Comparison of ENCODE assay signal across 22 cellular contexts in genomic region chr6:14660767-14661166, GRCh38.
DNase-seq lines count a peak whose midpoint lies in the region; ATAC-seq and TF ChIP-seq lines count a peak whose summit lies in the region.
"Had no signal": no experiment of that assay in that cellular context is flagged by ENCODE, and none has a peak within 500 bp of the region (broad histone marks: within the 10 kb centered on the region; RNA-seq: fewer than 3 reads in every experiment).

No MANE protein-coding gene starts in this region.

- no peak for TF ChIP-seq CTCF in CD4-positive, alpha-beta T cell (IDR thresholded peaks at IDR 0.05)
- TF ChIP-seq CTCF in Loucy (conservative IDR thresholded peaks at IDR 0.05; ENCODE audit: low read length) (no peak), neural progenitor cell (IDR thresholded peaks at IDR 0.05) (no peak), omental fat pad (IDR thresholded peaks at IDR 0.05) (no peak)

- H3K27me3 ChIP-seq in CD4-positive, alpha-beta T cell (ENCODE audit: control insufficient read depth, insufficient read depth, low read length), result no peaks in the 10 kb centered on the region
- H3K27me3 ChIP-seq in Loucy (ENCODE audit: insufficient read depth, low read length, poor library complexity, severe bottlenecking), result no peaks in the 10 kb centered on the region
- H3K27me3 ChIP-seq in neural progenitor cell, result no peaks in the 10 kb centered on the region
- H3K27me3 ChIP-seq: MG63, upper lobe of left lung had no signal

- peak overlapping the region; percentile 74 for H3K27ac ChIP-seq in CD4-positive, alpha-beta T cell (ENCODE audit: low read depth, low read length)
- H3K27ac ChIP-seq in neural progenitor cell, result no peak overlapping the region
- H3K27ac ChIP-seq: left ventricle myocardium inferior, prostate gland, upper lobe of left lung had no signal

- no peak overlapping the region for H3K4me3 ChIP-seq in Loucy (ENCODE audit: low read length, poor library complexity, severe bottlenecking)
- H3K4me3 ChIP-seq in neural progenitor cell, result no peak overlapping the region
- H3K4me3 ChIP-seq: K562, left ventricle myocardium inferior, MG63, prostate gland, upper lobe of left lung had no signal

- intact Hi-C loops in CD4-positive, alpha-beta T cell (cut with DNase I, micrococcal nuclease), result loop anchor here in 1 of 2 experiments (2.0 kb wide), 1 partner anchor 26 kb away; no protein-coding TSS in a partner anchor

- H3K4me3 Mint-ChIP-seq in CD4-positive, alpha-beta T cell, result no peak overlapping the region
- no peak overlapping the region for H3K4me3 Mint-ChIP-seq in T-helper 17 cell
- H3K4me3 Mint-ChIP-seq in neural progenitor cell, result no peak overlapping the region
- H3K4me3 Mint-ChIP-seq: activated T-cell treated with anti-CD3 and anti-CD28 coated beads, Interleukin-2, amount 50 U/mL, for 72 hours; CD14-positive monocyte; mesothelial cell of epicardium; T-helper 1 cell treated with Interleukin-12 subunit alpha and Interleukin-12 subunit beta and Interleukin-4 antibody, amounts not matched to agents 30 μg/mL and 1 μg/mL, for 36 hours had no signal

- peaks cover 45% of the 10 kb centered on the region for H3K4me1 Mint-ChIP-seq in CD4-positive, alpha-beta T cell (ENCODE audit: low read depth)
- peaks cover 41% of the 10 kb centered on the region for H3K4me1 Mint-ChIP-seq in T-helper 17 cell
- peaks cover 32% of the 10 kb centered on the region for H3K4me1 Mint-ChIP-seq in neural progenitor cell

- no peaks in the 10 kb centered on the region for H3K27me3 Mint-ChIP-seq in CD4-positive, alpha-beta T cell
- H3K27me3 Mint-ChIP-seq in T-helper 17 cell, result no peaks in the 10 kb centered on the region
- peaks cover 4% of the 10 kb centered on the region for H3K27me3 Mint-ChIP-seq in neural progenitor cell (ENCODE audit: insufficient read depth, low read depth)

- ATAC-seq in CD4-positive, alpha-beta T cell (ENCODE audit: poor library complexity), result no peak
- ATAC-seq in T-helper 17 cell (peak; percentile 10), HG03460 (IDR thresholded peaks at IDR 0.05; ENCODE audit: unreplicated experiment) (no peak), omental fat pad (ENCODE audit: low FRiP score) (no peak)
- ATAC-seq: K562 had no signal

- H3F3A ChIP-seq in Loucy (ENCODE audit: low read depth) (peaks cover 4% of the 10 kb centered on the region; the same call in 1 of the 2 replicates), neural progenitor cell (ENCODE audit: low read depth) (peaks cover 11% of the 10 kb centered on the region)

- H2AFZ ChIP-seq in Loucy (ENCODE audit: low read length) (peak overlapping the region; percentile 33), neural progenitor cell (replicated peaks) (peak overlapping the region; percentile 36)

- no peaks in the 10 kb centered on the region for H3K9me3 Mint-ChIP-seq in CD4-positive, alpha-beta T cell
- H3K9me3 Mint-ChIP-seq in neural progenitor cell, result no peaks in the 10 kb centered on the region
- H3K9me3 Mint-ChIP-seq: activated T-cell treated with anti-CD3 and anti-CD28 coated beads, Interleukin-2, amount 50 U/mL, for 72 hours; mesothelial cell of epicardium; T-helper 1 cell treated with Interleukin-12 subunit alpha and Interleukin-12 subunit beta and Interleukin-4 antibody, amounts not matched to agents 30 μg/mL and 1 μg/mL, for 36 hours had no signal

- H3K9ac ChIP-seq in Loucy (ENCODE audit: low read depth, low read length, poor library complexity, severe bottlenecking), result peak overlapping the region; percentile 43
- H3K9ac ChIP-seq in neural progenitor cell, result no peak overlapping the region
- H3K9ac ChIP-seq: SK-N-SH had no signal

- CTCF ChIA-PET in CD4-positive, alpha-beta T cell (lab: Charles Lee), result interaction anchor here (1.3 kb wide), 1 partner anchor 24 kb away, joined by 3 read pairs; no protein-coding TSS in a partner anchor

- H3K36me3 Mint-ChIP-seq in CD4-positive, alpha-beta T cell (ENCODE audit: low read depth), result no peaks in the 10 kb centered on the region
- H3K36me3 Mint-ChIP-seq in T-helper 17 cell (ENCODE audit: low read depth) (no peaks in the 10 kb centered on the region), neural progenitor cell (no peaks in the 10 kb centered on the region)
- H3K36me3 Mint-ChIP-seq: mesothelial cell of epicardium had no signal

- no peaks in the 10 kb centered on the region for H3K9me2 ChIP-seq in Loucy (replicated peaks; ENCODE audit: low read depth, low read length)
- H3K9me2 ChIP-seq: SK-N-SH had no signal

- POLR2A ChIA-PET in CD4-positive, alpha-beta T cell (lab: Charles Lee), result interaction anchor here (1.6 to 3.2 kb wide), 3 partner anchors 26 to 588 kb away, joined by 3 to 26 read pairs (median 4); no protein-coding TSS in a partner anchor

- H4K20me1 ChIP-seq in Loucy (ENCODE audit: insufficient read depth, low read length, poor library complexity, severe bottlenecking) (no peaks in the 10 kb centered on the region), neural progenitor cell (ENCODE audit: low read depth) (no peaks in the 10 kb centered on the region)

- no peaks in the 10 kb centered on the region for H3K9me3 ChIP-seq in CD4-positive, alpha-beta T cell (ENCODE audit: control insufficient read depth, low read length)
- H3K9me3 ChIP-seq in Loucy (ENCODE audit: insufficient read depth, low read depth, low read length) (no peaks in the 10 kb centered on the region), T-helper 17 cell (ENCODE audit: control insufficient read depth, low read length, poor library complexity, severe bottlenecking) (no peaks in the 10 kb centered on the region), neural progenitor cell (ENCODE audit: low read depth) (no peaks in the 10 kb centered on the region)
- H3K9me3 ChIP-seq: left ventricle myocardium inferior, MG63, prostate gland, SK-N-SH, upper lobe of left lung had no signal

- H3K36me3 ChIP-seq in Loucy (ENCODE audit: insufficient read depth, low read length) (no peaks in the 10 kb centered on the region), neural progenitor cell (no peaks in the 10 kb centered on the region)
- H3K36me3 ChIP-seq: left ventricle myocardium inferior, MG63, prostate gland, upper lobe of left lung had no signal

- H3K4me2 ChIP-seq in Loucy (ENCODE audit: low read depth, low read length, poor library complexity, severe bottlenecking) (peak overlapping the region; percentile 51), neural progenitor cell (peak overlapping the region; percentile 13)
- H3K4me2 ChIP-seq: SK-N-SH had no signal

- no peak overlapping the region for H3K27ac Mint-ChIP-seq in CD4-positive, alpha-beta T cell
- H3K27ac Mint-ChIP-seq in T-helper 17 cell, result no peak overlapping the region
- H3K27ac Mint-ChIP-seq in neural progenitor cell, result no peak overlapping the region
- H3K27ac Mint-ChIP-seq: activated T-cell treated with anti-CD3 and anti-CD28 coated beads, Interleukin-2, amount 50 U/mL, for 72 hours; CD14-positive monocyte; mesothelial cell of epicardium; T-helper 1 cell treated with Interleukin-12 subunit alpha and Interleukin-12 subunit beta and Interleukin-4 antibody, amounts not matched to agents 30 μg/mL and 1 μg/mL, for 36 hours had no signal

- DNase-seq in CD4-positive, alpha-beta T cell, result no peak
- no peak for DNase-seq in T-helper 17 cell
- no peak for DNase-seq in neural progenitor cell (ENCODE audit: low spot score)
- DNase-seq in GM19238 (ENCODE audit: insufficient read length, low spot score), result no peak
- DNase-seq in NCI-H226, result no peak
- DNase-seq in omental fat pad (ENCODE audit: low spot score), result no peak
- DNase-seq: foreskin fibroblast, left ventricle myocardium inferior, MG63, NCI-H2029, NCI-H2227 treated with DMSO at 0.1 percent for 48 hours, NCI-H82, SK-N-SH, upper lobe of left lung had no signal

- H3K79me2 ChIP-seq in Loucy (ENCODE audit: insufficient read depth, low read length) (no peaks in the 10 kb centered on the region), neural progenitor cell (ENCODE audit: low read depth) (no peaks in the 10 kb centered on the region)

- H3K4me1 ChIP-seq in Loucy (ENCODE audit: insufficient read depth, low read length, poor library complexity, severe bottlenecking) (peaks cover 93% of the 10 kb centered on the region), neural progenitor cell (peaks cover 37% of the 10 kb centered on the region)
- H3K4me1 ChIP-seq: prostate gland had no signal
